Comparison of ENCODE assay signal across 1 cellular context in genomic region chr6:27275025-27275956, GRCh38.
TF ChIP-seq lines count a peak whose summit lies in the region.

No MANE protein-coding gene starts in this region.

TF ChIP-seq in GM12878, 131 proteins besides CTCF, POLR2A, EP300 and RAD21:
- no peak for TF ChIP-seq PAX5 (IDR thresholded peaks at IDR 0.05; ENCODE audit: borderline replicate concordance, low read depth, low read length)
- TF ChIP-seq TCF12 (IDR thresholded peaks at IDR 0.05; ENCODE audit: low read depth, low read length), result no peak
- no peak for TF ChIP-seq BHLHE40 (IDR thresholded peaks at IDR 0.05; ENCODE audit: borderline replicate concordance in 1 of 2, low read depth in 2 of 2, low read length in 1 of 2)
- TF ChIP-seq, protein P1, sequence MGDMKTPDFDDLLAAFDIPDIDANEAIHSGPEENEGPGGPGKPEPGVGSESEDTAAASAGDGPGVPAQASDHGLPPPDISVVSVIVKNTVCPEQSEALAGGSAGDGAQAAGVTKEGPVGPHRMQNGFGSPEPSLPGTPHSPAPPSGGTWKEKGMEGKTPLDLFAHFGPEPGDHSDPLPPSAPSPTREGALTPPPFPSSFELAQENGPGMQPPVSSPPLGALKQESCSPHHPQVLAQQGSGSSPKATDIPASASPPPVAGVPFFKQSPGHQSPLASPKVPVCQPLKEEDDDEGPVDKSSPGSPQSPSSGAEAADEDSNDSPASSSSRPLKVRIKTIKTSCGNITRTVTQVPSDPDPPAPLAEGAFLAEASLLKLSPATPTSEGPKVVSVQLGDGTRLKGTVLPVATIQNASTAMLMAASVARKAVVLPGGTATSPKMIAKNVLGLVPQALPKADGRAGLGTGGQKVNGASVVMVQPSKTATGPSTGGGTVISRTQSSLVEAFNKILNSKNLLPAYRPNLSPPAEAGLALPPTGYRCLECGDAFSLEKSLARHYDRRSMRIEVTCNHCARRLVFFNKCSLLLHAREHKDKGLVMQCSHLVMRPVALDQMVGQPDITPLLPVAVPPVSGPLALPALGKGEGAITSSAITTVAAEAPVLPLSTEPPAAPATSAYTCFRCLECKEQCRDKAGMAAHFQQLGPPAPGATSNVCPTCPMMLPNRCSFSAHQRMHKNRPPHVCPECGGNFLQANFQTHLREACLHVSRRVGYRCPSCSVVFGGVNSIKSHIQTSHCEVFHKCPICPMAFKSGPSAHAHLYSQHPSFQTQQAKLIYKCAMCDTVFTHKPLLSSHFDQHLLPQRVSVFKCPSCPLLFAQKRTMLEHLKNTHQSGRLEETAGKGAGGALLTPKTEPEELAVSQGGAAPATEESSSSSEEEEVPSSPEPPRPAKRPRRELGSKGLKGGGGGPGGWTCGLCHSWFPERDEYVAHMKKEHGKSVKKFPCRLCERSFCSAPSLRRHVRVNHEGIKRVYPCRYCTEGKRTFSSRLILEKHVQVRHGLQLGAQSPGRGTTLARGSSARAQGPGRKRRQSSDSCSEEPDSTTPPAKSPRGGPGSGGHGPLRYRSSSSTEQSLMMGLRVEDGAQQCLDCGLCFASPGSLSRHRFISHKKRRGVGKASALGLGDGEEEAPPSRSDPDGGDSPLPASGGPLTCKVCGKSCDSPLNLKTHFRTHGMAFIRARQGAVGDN (IDR thresholded peaks at IDR 0.05), result no peak
- TF ChIP-seq SREBF1 (IDR thresholded peaks at IDR 0.05; ENCODE audit: low read length), result no peak
- no peak for TF ChIP-seq E2F8 (IDR thresholded peaks at IDR 0.05; ENCODE audit: low read depth, partially characterized antibody)
- no peak for TF ChIP-seq TBL1XR1 (IDR thresholded peaks at IDR 0.05; ENCODE audit: low read depth, low read length)
- no peak for TF ChIP-seq NR2C2 (IDR thresholded peaks at IDR 0.05; ENCODE audit: borderline replicate concordance, control insufficient read depth, insufficient read length, low read depth)
- TF ChIP-seq ETV6 (conservative IDR thresholded peaks at IDR 0.05 in 1 of 2, IDR thresholded peaks at IDR 0.05 in 1 of 2; ENCODE audit: borderline replicate concordance in 1 of 2, low read depth in 1 of 2), result no peak
- no peak for TF ChIP-seq TCF3 (IDR thresholded peaks at IDR 0.05; ENCODE audit: borderline replicate concordance, insufficient read depth, low read depth, low read length)
- no peak for TF ChIP-seq IRF4 (IDR thresholded peaks at IDR 0.05; ENCODE audit: low read depth, low read length)
- TF ChIP-seq MTA3 (IDR thresholded peaks at IDR 0.05; ENCODE audit: borderline replicate concordance, low read length), result no peak
- TF ChIP-seq CBFB (IDR thresholded peaks at IDR 0.05; ENCODE audit: low read depth), result no peak
